Comparison of ENCODE assay signal across 20 cellular contexts in genomic region chr2:111627256-111627655, GRCh38.
"Had no signal": no experiment of that assay in that cellular context is flagged by ENCODE, and none has a peak within 500 bp of the region (broad histone marks: within the 10 kb centered on the region; RNA-seq: fewer than 3 reads in every experiment).

No MANE protein-coding gene starts in this region.

- ATAC-seq: activated CD8-positive, alpha-beta memory T cell treated with anti-CD3 and anti-CD28 coated beads, Interleukin-2, amount 10 ng/mL, durations not matched to agents 7 days and 5 days; body of pancreas; K562 had no signal

- H3K27me3 Mint-ChIP-seq: central memory CD8-positive, alpha-beta T cell had no signal

- H3K27ac Mint-ChIP-seq: activated CD8-positive, alpha-beta memory T cell treated with anti-CD3 and anti-CD28 coated beads, Interleukin-2, amount 10 ng/mL, durations not matched to agents 7 days and 5 days had no signal

- H3K4me3 Mint-ChIP-seq: activated CD4-positive, alpha-beta T cell treated with anti-CD3 and anti-CD28 coated beads for 36 hours; activated CD8-positive, alpha-beta memory T cell treated with anti-CD3 and anti-CD28 coated beads, Interleukin-2, amount 10 ng/mL, durations not matched to agents 7 days and 5 days; central memory CD8-positive, alpha-beta T cell had no signal

- DNase-seq: activated CD4-positive, alpha-beta T cell treated with anti-CD3 and anti-CD28 coated beads for 36 hours; activated CD8-positive, alpha-beta memory T cell treated with anti-CD3 and anti-CD28 coated beads, Interleukin-2, amount 10 ng/mL, durations not matched to agents 7 days and 5 days; activated effector memory CD4-positive, alpha-beta T cell treated with anti-CD3 and anti-CD28 coated beads, Interleukin-2, amount 50 U/mL, for 16 hours; activated naive CD4-positive, alpha-beta T cell treated with Interleukin-2 at 50 U/mL for 16 hours; activated naive CD8-positive, alpha-beta T cell treated with anti-CD3 and anti-CD28 coated beads, Interleukin-2, amount 50 U/mL, for 24 hours; activated T-cell treated with anti-CD3 and anti-CD28 coated beads, Interleukin-2, amount 50 U/mL, for 24 hours; amniotic stem cell; body of pancreas; NCI-H1048; NCI-H146; NCI-H187 treated with DMSO at 0.1 percent for 48 hours; NCI-H2081 treated with DMSO at 0.1 percent for 48 hours; NCI-H446; NCI-H524; NCI-H748 treated with DMSO at 0.1 percent for 48 hours; Peyer's patch; Right ventricle myocardium superior; WERI-Rb-1 had no signal
